In the genomic region with DNA sequence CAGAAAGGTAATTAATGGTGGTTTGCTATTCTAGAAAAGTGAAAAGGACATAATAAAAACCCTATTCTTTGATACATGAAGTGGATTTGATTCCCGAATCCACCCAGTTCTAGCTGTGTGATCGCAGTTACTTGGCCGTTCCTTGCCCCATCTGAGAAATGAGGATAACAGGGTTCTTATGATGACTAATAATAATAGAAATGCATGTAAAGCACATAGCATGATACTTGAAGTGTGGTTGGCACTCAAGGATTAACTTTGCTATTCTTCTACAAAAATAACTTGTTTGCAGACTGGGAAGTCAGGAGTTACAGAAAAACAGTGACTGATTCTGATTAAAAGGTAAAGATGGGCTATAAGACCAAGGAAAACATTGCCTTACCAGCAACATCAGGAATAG, we compare ENCODE assay signal across 19 cellular contexts. TPM values are rescaled to one million over a fixed set of nuclear protein-coding genes. Genes with fewer than 3 reads are reported as not detected.
"Had no signal": no experiment of that assay in that cellular context is flagged by ENCODE, and none has a peak within 500 bp of the region (broad histone marks: within the 10 kb centered on the region; RNA-seq: fewer than 3 reads in every experiment).

No MANE protein-coding gene starts in this region.

- H3K9me3 Mint-ChIP-seq: activated CD4-positive, alpha-beta T cell treated with anti-CD3 and anti-CD28 coated beads, Interleukin-2, amount 10 ng/mL, durations not matched to agents 24 days and 14 days; activated CD8-positive, alpha-beta T cell treated with anti-CD3 and anti-CD28 coated beads for 36 hours; activated naive CD4-positive, alpha-beta T cell treated with anti-CD3 and anti-CD28 coated beads, Interleukin-2, amount 10 ng/mL, durations not matched to agents 7 days and 5 days; activated naive CD8-positive, alpha-beta T cell treated with anti-CD3 and anti-CD28 coated beads, Interleukin-2, amount 50 U/mL, for 24 hours; activated T-cell treated with anti-CD3 and anti-CD28 coated beads, Interleukin-2, amount 50 U/mL, for 24 hours; stimulated activated naive B cell treated with anti-CD40 and anti-IgM and Interleukin-4, amounts not matched to agents 10 μg/mL and 1 μg/mL and 100 μg/mL, for 72 hours; T-cell had no signal

- H3K4me3 Mint-ChIP-seq: activated CD4-positive, alpha-beta T cell treated with anti-CD3 and anti-CD28 coated beads, Interleukin-2, amount 10 ng/mL, durations not matched to agents 24 days and 14 days; activated CD8-positive, alpha-beta T cell treated with anti-CD3 and anti-CD28 coated beads for 36 hours; activated naive CD4-positive, alpha-beta T cell treated with anti-CD3 and anti-CD28 coated beads, Interleukin-2, amount 10 ng/mL, durations not matched to agents 7 days and 5 days; activated naive CD8-positive, alpha-beta T cell treated with anti-CD3 and anti-CD28 coated beads, Interleukin-2, amount 50 U/mL, for 24 hours; activated T-cell treated with anti-CD3 and anti-CD28 coated beads, Interleukin-2, amount 50 U/mL, for 24 hours; naive B cell; stimulated activated naive B cell treated with anti-CD40 and anti-IgM and Interleukin-4, amounts not matched to agents 10 μg/mL and 1 μg/mL and 100 μg/mL, for 72 hours; T-cell had no signal

- H3K27ac Mint-ChIP-seq: activated CD4-positive, alpha-beta T cell treated with anti-CD3 and anti-CD28 coated beads, Interleukin-2, amount 10 ng/mL, durations not matched to agents 24 days and 14 days; activated CD8-positive, alpha-beta T cell treated with anti-CD3 and anti-CD28 coated beads for 36 hours; activated naive CD4-positive, alpha-beta T cell treated with anti-CD3 and anti-CD28 coated beads, Interleukin-2, amount 10 ng/mL, durations not matched to agents 7 days and 5 days; activated naive CD8-positive, alpha-beta T cell treated with anti-CD3 and anti-CD28 coated beads, Interleukin-2, amount 50 U/mL, for 24 hours; activated T-cell treated with anti-CD3 and anti-CD28 coated beads, Interleukin-2, amount 50 U/mL, for 24 hours; T-cell had no signal

- H3K9me3 ChIP-seq: ascending aorta, pancreas, SK-N-SH, tibial artery had no signal

- ATAC-seq: activated CD8-positive, alpha-beta T cell treated with anti-CD3 and anti-CD28 coated beads for 36 hours; activated naive CD8-positive, alpha-beta T cell treated with anti-CD3 and anti-CD28 coated beads, Interleukin-2, amount 50 U/mL, for 24 hours; pancreas; sciatic nerve; stimulated activated naive B cell treated with anti-CD40 and anti-IgM and Interleukin-4, amounts not matched to agents 10 μg/mL and 1 μg/mL and 100 μg/mL, for 72 hours; T-cell had no signal

- H3K27me3 ChIP-seq: ascending aorta, pancreas, tibial artery had no signal

- H3K4me1 Mint-ChIP-seq: activated naive CD4-positive, alpha-beta T cell treated with anti-CD3 and anti-CD28 coated beads, Interleukin-2, amount 10 ng/mL, durations not matched to agents 7 days and 5 days had no signal

- H3K27me3 Mint-ChIP-seq: activated CD4-positive, alpha-beta T cell treated with anti-CD3 and anti-CD28 coated beads, Interleukin-2, amount 10 ng/mL, durations not matched to agents 24 days and 14 days; activated CD8-positive, alpha-beta T cell treated with anti-CD3 and anti-CD28 coated beads for 36 hours; activated naive CD4-positive, alpha-beta T cell treated with anti-CD3 and anti-CD28 coated beads, Interleukin-2, amount 10 ng/mL, durations not matched to agents 7 days and 5 days; activated naive CD8-positive, alpha-beta T cell treated with anti-CD3 and anti-CD28 coated beads, Interleukin-2, amount 50 U/mL, for 24 hours; activated T-cell treated with anti-CD3 and anti-CD28 coated beads, Interleukin-2, amount 50 U/mL, for 24 hours; naive B cell; stimulated activated naive B cell treated with anti-CD40 and anti-IgM and Interleukin-4, amounts not matched to agents 10 μg/mL and 1 μg/mL and 100 μg/mL, for 72 hours; T-cell had no signal

- H3K4me1 ChIP-seq: ascending aorta, pancreas, tibial artery had no signal

- H3K4me3 ChIP-seq: ascending aorta, coronary artery, pancreas, tibial artery had no signal

- H3K9ac ChIP-seq: SK-N-SH had no signal

- H3K27ac ChIP-seq: ascending aorta, coronary artery, pancreas, tibial artery had no signal

- H3K4me2 ChIP-seq: SK-N-SH had no signal

- DNase-seq: activated CD4-positive, alpha-beta T cell treated with anti-CD3 and anti-CD28 coated beads, Interleukin-2, amount 10 ng/mL, durations not matched to agents 24 days and 14 days; activated CD4-positive, CD25-positive, alpha-beta regulatory T cell; activated CD8-positive, alpha-beta T cell treated with anti-CD3 and anti-CD28 coated beads for 36 hours; activated effector memory CD4-positive, alpha-beta T cell treated with Interleukin-2 at 50 U/mL for 16 hours; activated naive CD4-positive, alpha-beta T cell treated with anti-CD3 and anti-CD28 coated beads, Interleukin-2, amount 10 ng/mL, durations not matched to agents 7 days and 5 days; activated naive CD8-positive, alpha-beta T cell treated with anti-CD3 and anti-CD28 coated beads, Interleukin-2, amount 50 U/mL, for 24 hours; activated T-cell treated with anti-CD3 and anti-CD28 coated beads, Interleukin-2, amount 50 U/mL, for 24 hours; left ventricle myocardium superior; naive B cell; pancreas; SK-N-SH; stimulated activated CD4-positive, alpha-beta T cell treated with anti-CD3 and anti-CD28 coated beads, Interleukin-4, amount 100 ng/mL, for 4 hours; stimulated activated naive B cell treated with anti-CD40 and anti-IgM and Interleukin-4, amounts not matched to agents 10 μg/mL and 1 μg/mL and 100 μg/mL, for 72 hours; T-cell; T-helper 9 cell; tibial artery had no signal

RNA-seq across cellular contexts. Expression of a gene that starts 32.5 kb away (rescaled TPM):
- total RNA-seq: ascending aorta had no signal
